8 cellular contexts compared by ENCODE assay signal in the genomic region with DNA sequence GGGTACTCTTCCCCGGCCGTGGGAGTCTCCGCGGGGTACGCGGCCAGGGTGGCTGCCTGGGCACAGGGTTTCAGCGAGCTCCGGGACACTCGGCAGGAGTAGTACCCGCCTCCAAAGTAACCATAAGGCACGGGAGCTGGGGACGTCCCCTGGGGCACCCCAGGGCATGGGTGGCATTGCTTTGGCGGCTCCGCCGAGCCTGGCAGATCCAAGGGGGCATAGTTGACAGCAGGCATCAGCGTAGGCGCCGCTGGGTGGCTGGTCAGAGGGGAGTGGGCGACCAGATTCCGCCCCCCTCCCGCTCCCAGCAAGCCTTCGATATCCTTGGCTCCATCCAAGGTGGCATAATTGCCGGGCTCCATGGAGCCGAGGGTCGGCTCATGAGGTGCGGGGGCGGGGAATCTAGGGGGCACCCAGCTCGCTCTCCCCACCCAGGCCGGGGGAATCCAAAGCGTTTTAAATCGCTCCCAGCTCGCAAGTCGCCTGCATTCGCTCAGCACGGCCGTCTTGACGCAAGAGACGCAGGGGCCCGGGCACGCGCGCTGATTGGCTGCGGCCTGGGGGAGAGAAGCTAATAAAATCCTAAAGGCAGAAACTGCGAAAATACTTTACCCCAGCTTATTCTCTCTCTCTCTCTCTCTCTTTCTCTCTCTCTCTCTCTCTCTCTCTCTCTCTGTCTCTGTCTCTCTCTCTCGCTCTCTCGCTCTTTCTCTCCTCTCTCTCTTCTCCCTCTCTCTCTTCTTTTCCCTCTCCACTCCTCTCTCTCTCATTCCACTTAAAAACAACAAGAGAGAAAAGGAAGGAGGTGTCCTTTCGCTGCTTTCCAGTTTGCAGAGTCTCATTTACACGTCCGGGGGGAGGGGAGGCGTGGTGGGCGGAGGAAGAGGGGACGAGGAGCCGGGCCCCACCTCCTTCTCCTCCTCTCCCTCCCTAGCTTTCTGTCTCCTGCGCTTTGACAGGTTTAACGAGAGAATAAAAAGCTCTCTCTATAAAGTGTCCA. TPM values are rescaled to one million over a fixed set of nuclear protein-coding genes. Genes with fewer than 3 reads are reported as not detected.
DNase-seq lines count a peak whose midpoint lies in the region; TF ChIP-seq lines count a peak whose summit lies in the region.

A gene (minus strand): TSS at position 519 of the 1,000 bp plus-strand sequence. CDS start 157 bp downstream, at position 362.

- peak within 1 kb of the TSS; percentile 60 for H2AFZ ChIP-seq in hepatocyte

- peak within 1 kb of the TSS; percentile 26 for H3K4me3 ChIP-seq in hepatocyte

- peak within 1 kb of the TSS; percentile 86 for H3K4me2 ChIP-seq in hepatocyte

- whole genome bisulfite sequencing in hepatocyte (ENCODE audit: low lambda C conversion rate, missing lambda C conversion rate) = 13% methylated on average over 37 of the region's 55 CpGs

- H4K20me1 ChIP-seq in hepatocyte (ENCODE audit: insufficient read depth, poor library complexity, severe bottlenecking) = no peaks in the 10 kb centered on the region

- no peaks in the 10 kb centered on the region for H3K9me3 ChIP-seq in hepatocyte (ENCODE audit: low read depth)

- no peaks in the 10 kb centered on the region for H3K36me3 ChIP-seq in hepatocyte (replicated peaks; ENCODE audit: insufficient read depth, low read depth)

- no peaks in the 10 kb centered on the region for H3K79me2 ChIP-seq in hepatocyte

- H3K9me2 ChIP-seq in hepatocyte (replicated peaks; ENCODE audit: insufficient read depth) = no peaks in the 10 kb centered on the region

- peaks cover 98% of the 10 kb centered on the region for H3K27me3 ChIP-seq in hepatocyte

- peaks cover 9% of the 10 kb centered on the region for H3K4me1 ChIP-seq in hepatocyte (ENCODE audit: insufficient read depth)

- in situ Hi-C loops in Caki2 (cut with HindIII; ENCODE audit: low pct_unique_long_range_greater_than_20kb, low sequenced_read_pairs) = no loop called here

- H3K27ac ChIP-seq in hepatocyte = peak within 1 kb of the TSS; percentile 43

- DNase-seq in Caki2 (ENCODE audit: low read depth) (peak; percentile 74), NCI-H128 (lab: John Stamatoyannopoulos, UW; ENCODE audit: unreplicated experiment) (peak; percentile 14), hepatocyte (ENCODE audit: low spot score) (peak; percentile 67), hippocampal formation (lab: John Stamatoyannopoulos, UW) (no peak), midbrain (lab: John Stamatoyannopoulos, UW) (no peak), mucosa of gallbladder (ENCODE audit: low spot score) (no peak)
- peak; percentile 68 for DNase-seq in activated CD4-positive, alpha-beta T cell treated with anti-CD3 and anti-CD28 coated beads for 48 hours
- DNase-seq in stimulated activated CD8-positive, alpha-beta memory T cell treated with anti-CD3 and anti-CD28 coated beads, Interleukin-4, amount 100 ng/mL, for 48 hours = peak; percentile 62

- no peak for TF ChIP-seq CTCF in hepatocyte (IDR thresholded peaks at IDR 0.05; ENCODE audit: poor library complexity)

RNA-seq across cellular contexts. Expression of the gene that starts here (rescaled TPM):
- total RNA-seq in Caki2 (2014; rRNA removed; shearing (Covaris generic); ENCODE audit: low replicate concordance) = 6.5 and 6.9 TPM in 2 replicates
- total RNA-seq in hepatocyte = 0.13 and 0.20 TPM in 2 replicates
- 0.28 and 0.40 TPM in 2 replicates for polyA plus RNA-seq in hepatocyte
- total RNA-seq in mucosa of gallbladder = 0.12 TPM

Comparison
In these comparisons a context has a peak if more than half of its experiments do, and no peak if none do; other contexts are left out.
1. Peak in DNase-seq, H3K4me3 ChIP-seq, H3K27ac ChIP-seq and H3K4me2 ChIP-seq in hepatocyte; RNA of the gene not detected or under 1 TPM.
2. DNase-seq: peak in Caki2 (single experiment), NCI-H128 (single experiment), activated CD4-positive, alpha-beta T cell treated with anti-CD3 and anti-CD28 coated beads for 48 hours (single experiment) and stimulated activated CD8-positive, alpha-beta memory T cell treated with anti-CD3 and anti-CD28 coated beads, Interleukin-4, amount 100 ng/mL, for 48 hours (single experiment); none in hippocampal formation (0 of 2), midbrain (single experiment) and mucosa of gallbladder (single experiment).